18 cellular contexts compared by ENCODE assay signal in the genomic region with DNA sequence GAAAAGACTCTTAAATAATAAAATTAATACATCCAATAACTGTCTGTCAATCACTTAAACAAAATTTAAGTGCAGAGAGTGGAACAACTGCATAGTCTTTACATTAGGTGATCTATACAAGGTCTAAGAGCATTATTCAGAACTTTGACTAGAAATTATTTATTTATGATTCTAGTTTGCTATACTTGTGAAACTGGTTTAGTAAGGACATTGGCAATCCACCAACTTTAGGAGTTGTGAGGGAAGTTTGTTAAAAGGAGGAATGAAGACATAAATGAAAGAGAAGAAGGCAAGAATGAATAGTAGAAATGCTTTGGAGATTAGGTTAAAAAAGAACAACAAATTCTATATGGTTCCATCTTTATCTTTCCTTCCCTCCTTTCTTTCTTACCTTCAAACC.
DNase-seq lines count a peak whose midpoint lies in the region; ATAC-seq, FAIRE-seq and TF ChIP-seq lines count a peak whose summit lies in the region.
"Had no signal": no experiment of that assay in that cellular context is flagged by ENCODE, and none has a peak within 500 bp of the region (broad histone marks: within the 10 kb centered on the region; RNA-seq: fewer than 3 reads in every experiment).

No MANE protein-coding gene starts in this region.

- H3K27ac Mint-ChIP-seq in MCF 10A (ENCODE audit: low read depth, unreplicated experiment): no peak overlapping the region
- H3K27ac Mint-ChIP-seq: CD4-positive, alpha-beta memory T cell; GM23338; H9 had no signal

- peaks cover 8% of the 10 kb centered on the region for H3K4me1 Mint-ChIP-seq in MCF 10A (ENCODE audit: insufficient read depth, unreplicated experiment)
- H3K4me1 Mint-ChIP-seq: CD4-positive, alpha-beta memory T cell had no signal

- no peak overlapping the region for H3K4me2 ChIP-seq in mammary epithelial cell (ENCODE audit: insufficient read depth, low read depth, low read length)
- H3K4me2 ChIP-seq: GM23338 had no signal

- H3K4me3 Mint-ChIP-seq in MCF 10A (ENCODE audit: unreplicated experiment): no peak overlapping the region
- H3K4me3 Mint-ChIP-seq: CD4-positive, alpha-beta memory T cell; GM23338; H9 had no signal

- H2AFZ ChIP-seq in mammary epithelial cell (ENCODE audit: low read depth, low read length): no peak overlapping the region
- H2AFZ ChIP-seq: GM23338 had no signal

- no peak for TF ChIP-seq POLR2A in prostate gland (IDR thresholded peaks at IDR 0.05)

- H3K9me3 Mint-ChIP-seq in MCF 10A (ENCODE audit: unreplicated experiment): no peaks in the 10 kb centered on the region
- H3K9me3 Mint-ChIP-seq: CD4-positive, alpha-beta memory T cell had no signal

- H3K4me3 ChIP-seq in mammary epithelial cell (replicated peaks in 1 of 3; ENCODE audit: insufficient read depth in 1 of 3, low read depth in 2 of 3, low read length in 3 of 3): no peak overlapping the region
- no peak overlapping the region for H3K4me3 ChIP-seq in bronchial epithelial cell (ENCODE audit: low read depth, low read length)
- H3K4me3 ChIP-seq in prostate gland: no peak overlapping the region
- H3K4me3 ChIP-seq: GM12878, GM23338 had no signal

- no peaks in the 10 kb centered on the region for H3K27me3 ChIP-seq in mammary epithelial cell (ENCODE audit: insufficient read depth, low read length)
- no peaks in the 10 kb centered on the region for H3K27me3 ChIP-seq in bronchial epithelial cell (ENCODE audit: control insufficient read depth, insufficient read depth, low read length)
- no peaks in the 10 kb centered on the region for H3K27me3 ChIP-seq in prostate gland (replicated peaks; ENCODE audit: insufficient read depth)

- BruUV-seq in mammary epithelial cell (replicated peaks; lab: Mats Ljungman, UMichigan) (no TSS peak), MCF 10A (replicated peaks; lab: Mats Ljungman, UMichigan) (no TSS peak)

- no peaks in the 10 kb centered on the region for H3K9me3 ChIP-seq in mammary epithelial cell (replicated peaks; ENCODE audit: insufficient read depth, low read length)
- H3K9me3 ChIP-seq in prostate gland: no peaks in the 10 kb centered on the region

- POLR2A ChIA-PET in MCF 10A (lab: Yijun Ruan, JAX): no interaction called here

- no peaks in the 10 kb centered on the region for H3K27me3 Mint-ChIP-seq in MCF 10A (ENCODE audit: insufficient read depth, unreplicated experiment)
- H3K27me3 Mint-ChIP-seq: CD4-positive, alpha-beta memory T cell had no signal

- DNase-seq in mammary epithelial cell: peak; percentile 20
- no peak for DNase-seq in MCF 10A (ENCODE audit: unreplicated experiment)
- DNase-seq in bronchial epithelial cell (ENCODE audit: low read depth): peak; percentile 65
- DNase-seq in prostate gland (ENCODE audit: low spot score): peak; percentile 22
- DNase-seq in OCI-M2 (lab: John Stamatoyannopoulos, UW; ENCODE audit: unreplicated experiment): no peak
- DNase-seq in NCI-H2107 treated with DMSO at 0.1 percent for 48 hours (lab: John Stamatoyannopoulos, UW; ENCODE audit: unreplicated experiment): no peak
- DNase-seq: C1 segment of cervical spinal cord; CD4-positive, alpha-beta memory T cell; COR-L47; DMS79; EL; GDM1; H9 had no signal

- FAIRE-seq in bronchial epithelial cell (lab: Jason Lieb, UNC): no peak
- FAIRE-seq: GM12878 had no signal

- no peak for TF ChIP-seq EP300 in Ishikawa (IDR thresholded peaks at IDR 0.05; ENCODE audit: borderline replicate concordance)

- CTCF ChIA-PET in mammary epithelial cell (lab: Charles Lee; ENCODE audit: low non-redundant PET): no interaction called here
- CTCF ChIA-PET in MCF 10A (lab: Yijun Ruan, JAX): no interaction called here

- H3K27ac ChIP-seq in mammary epithelial cell (ENCODE audit: insufficient read depth, low read depth, low read length) (no peak overlapping the region), prostate gland (no peak overlapping the region)

- intact Hi-C loops in mammary epithelial cell (cut with micrococcal nuclease): no loop called here
- intact Hi-C loops in MCF 10A (cut with micrococcal nuclease): no loop called here
- intact Hi-C loops in prostate gland (cut with DNase I): no loop called here

- H4K20me1 ChIP-seq in mammary epithelial cell (ENCODE audit: insufficient read depth, low read length): no peaks in the 10 kb centered on the region

- H3K36me3 ChIP-seq in mammary epithelial cell (ENCODE audit: insufficient read depth, low read length): no peaks in the 10 kb centered on the region
- H3K36me3 ChIP-seq in bronchial epithelial cell (ENCODE audit: control insufficient read depth, insufficient read depth, low read length): no peaks in the 10 kb centered on the region
- H3K36me3 ChIP-seq in prostate gland: no peaks in the 10 kb centered on the region

- no peak for ATAC-seq in GM18870 (IDR thresholded peaks at IDR 0.05; ENCODE audit: unreplicated experiment)
- ATAC-seq: GM12878, GM23338, HCT116 had no signal

- TF ChIP-seq RAD21 in Ishikawa (IDR thresholded peaks at IDR 0.05; ENCODE audit: low read depth): no peak

- TF ChIP-seq CTCF in mammary epithelial cell (conservative IDR thresholded peaks at IDR 0.05 in 1 of 2, IDR thresholded peaks at IDR 0.05 in 1 of 2; ENCODE audit: extremely low read depth in 1 of 2, insufficient read depth in 1 of 2, low read depth in 1 of 2, low read length in 2 of 2) (no peak), MCF 10A (IDR thresholded peaks at IDR 0.05; ENCODE audit: unreplicated experiment) (no peak), bronchial epithelial cell (IDR thresholded peaks at IDR 0.05; ENCODE audit: insufficient read depth, low read length, severe bottlenecking) (no peak), prostate gland (IDR thresholded peaks at IDR 0.05) (no peak)

- H3K79me2 ChIP-seq in mammary epithelial cell (ENCODE audit: insufficient read depth, low read length): no peaks in the 10 kb centered on the region

- dilution Hi-C loops in mammary epithelial cell (cut with HindIII; ENCODE audit: low sequenced_read_pairs): no loop called here

- no peaks in the 10 kb centered on the region for H3K36me3 Mint-ChIP-seq in MCF 10A (ENCODE audit: insufficient read depth, unreplicated experiment)
- H3K36me3 Mint-ChIP-seq: CD4-positive, alpha-beta memory T cell had no signal

- in situ Hi-C loops in mammary epithelial cell (cut with MboI; ENCODE audit: low sequenced_read_pairs in 2 of 2): no loop called here

- no peak overlapping the region for H3K9ac ChIP-seq in mammary epithelial cell (ENCODE audit: insufficient read depth, low read length)

- H3K4me1 ChIP-seq in mammary epithelial cell (ENCODE audit: insufficient read depth, low read length) (no peaks in the 10 kb centered on the region), prostate gland (replicated peaks) (no peaks in the 10 kb centered on the region)

TF ChIP-seq in Ishikawa, 13 proteins besides CTCF, POLR2A, EP300 and RAD21:
- TF ChIP-seq, protein P1, sequence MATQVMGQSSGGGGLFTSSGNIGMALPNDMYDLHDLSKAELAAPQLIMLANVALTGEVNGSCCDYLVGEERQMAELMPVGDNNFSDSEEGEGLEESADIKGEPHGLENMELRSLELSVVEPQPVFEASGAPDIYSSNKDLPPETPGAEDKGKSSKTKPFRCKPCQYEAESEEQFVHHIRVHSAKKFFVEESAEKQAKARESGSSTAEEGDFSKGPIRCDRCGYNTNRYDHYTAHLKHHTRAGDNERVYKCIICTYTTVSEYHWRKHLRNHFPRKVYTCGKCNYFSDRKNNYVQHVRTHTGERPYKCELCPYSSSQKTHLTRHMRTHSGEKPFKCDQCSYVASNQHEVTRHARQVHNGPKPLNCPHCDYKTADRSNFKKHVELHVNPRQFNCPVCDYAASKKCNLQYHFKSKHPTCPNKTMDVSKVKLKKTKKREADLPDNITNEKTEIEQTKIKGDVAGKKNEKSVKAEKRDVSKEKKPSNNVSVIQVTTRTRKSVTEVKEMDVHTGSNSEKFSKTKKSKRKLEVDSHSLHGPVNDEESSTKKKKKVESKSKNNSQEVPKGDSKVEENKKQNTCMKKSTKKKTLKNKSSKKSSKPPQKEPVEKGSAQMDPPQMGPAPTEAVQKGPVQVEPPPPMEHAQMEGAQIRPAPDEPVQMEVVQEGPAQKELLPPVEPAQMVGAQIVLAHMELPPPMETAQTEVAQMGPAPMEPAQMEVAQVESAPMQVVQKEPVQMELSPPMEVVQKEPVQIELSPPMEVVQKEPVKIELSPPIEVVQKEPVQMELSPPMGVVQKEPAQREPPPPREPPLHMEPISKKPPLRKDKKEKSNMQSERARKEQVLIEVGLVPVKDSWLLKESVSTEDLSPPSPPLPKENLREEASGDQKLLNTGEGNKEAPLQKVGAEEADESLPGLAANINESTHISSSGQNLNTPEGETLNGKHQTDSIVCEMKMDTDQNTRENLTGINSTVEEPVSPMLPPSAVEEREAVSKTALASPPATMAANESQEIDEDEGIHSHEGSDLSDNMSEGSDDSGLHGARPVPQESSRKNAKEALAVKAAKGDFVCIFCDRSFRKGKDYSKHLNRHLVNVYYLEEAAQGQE (IDR thresholded peaks at IDR 0.05; ENCODE audit: low read depth): no peak
- peak; percentile 52; the same call in 1 of the 2 replicates for TF ChIP-seq NFIC (IDR thresholded peaks at IDR 0.05)
TF ChIP-seq in Ishikawa: peak in this region for 1.

Comparison
In these comparisons a context has a peak if more than half of its experiments do, and no peak if none do; other contexts are left out.
1. DNase-seq: peak in mammary epithelial cell (single experiment), bronchial epithelial cell (single experiment) and prostate gland (single experiment); none in MCF 10A (single experiment), OCI-M2 (single experiment) and NCI-H2107 treated with DMSO at 0.1 percent for 48 hours (single experiment).